ENCODE assay signal across 11 cellular contexts in genomic region chr2:118103963-118104942, GRCh38. TPM values are rescaled to one million over a fixed set of nuclear protein-coding genes. Genes with fewer than 3 reads are reported as not detected.
DNase-seq lines count a peak whose midpoint lies in the region; ATAC-seq and TF ChIP-seq lines count a peak whose summit lies in the region.
"Had no signal": no experiment of that assay in that cellular context is flagged by ENCODE, and none has a peak within 500 bp of the region (broad histone marks: within the 10 kb centered on the region; RNA-seq: fewer than 3 reads in every experiment).

No MANE protein-coding gene starts in this region.

- H3K79me2 ChIP-seq in mesendoderm (ENCODE audit: control insufficient read depth, insufficient read depth, low read length) (no peaks in the 10 kb centered on the region), MM.1S (ENCODE audit: low read length) (peaks cover 5% of the 10 kb centered on the region; the same call in 1 of the 2 replicates)

- no peak overlapping the region for H3K56ac ChIP-seq in mesendoderm (ENCODE audit: low read length)

- no peak for TF ChIP-seq CTCF in GM13976 (IDR thresholded peaks at IDR 0.05; ENCODE audit: borderline replicate concordance, control extremely low read depth, extremely low read depth, insufficient read depth, missing control alignments)
- no peak for TF ChIP-seq CTCF in MM.1S (IDR thresholded peaks at IDR 0.05; ENCODE audit: low read length)

- H3K36me3 ChIP-seq in mesendoderm (ENCODE audit: control insufficient read depth, insufficient read depth, low read length) (no peaks in the 10 kb centered on the region), MM.1S (replicated peaks; ENCODE audit: insufficient read depth, low read length) (peaks cover 8% of the 10 kb centered on the region; the same call in 1 of the 2 replicates)

- H4K5ac ChIP-seq in mesendoderm (ENCODE audit: low read length): no peak overlapping the region

- no peaks in the 10 kb centered on the region for H3K4me1 ChIP-seq in mesendoderm (ENCODE audit: control insufficient read depth, low read depth, low read length)
- H3K4me1 ChIP-seq in MM.1S (ENCODE audit: low read length): no peaks in the 10 kb centered on the region

- H2AFZ ChIP-seq in MM.1S (ENCODE audit: low read length): no peak overlapping the region

- no peak overlapping the region for H3K18ac ChIP-seq in mesendoderm (ENCODE audit: low read length)

- H3K9me2 ChIP-seq in MM.1S (replicated peaks; ENCODE audit: insufficient read depth, low read length): no peaks in the 10 kb centered on the region

- peak; percentile 95 for ATAC-seq in GM19397 (IDR thresholded peaks at IDR 0.05; ENCODE audit: unreplicated experiment)
- peak; percentile 99 for ATAC-seq in HG02938 (IDR thresholded peaks at IDR 0.05; ENCODE audit: unreplicated experiment)

- H2AK5ac ChIP-seq in mesendoderm (ENCODE audit: low read length): no peak overlapping the region

- H3K9ac ChIP-seq in mesendoderm (ENCODE audit: low read length) (no peak overlapping the region), MM.1S (ENCODE audit: low read length) (no peak overlapping the region)

- no peak overlapping the region for H3K4me2 ChIP-seq in mesendoderm (ENCODE audit: low read length)
- H3K4me2 ChIP-seq in MM.1S (ENCODE audit: low read depth, low read length): no peak overlapping the region

- no peak overlapping the region for H4K8ac ChIP-seq in mesendoderm (ENCODE audit: low read depth, low read length)

- H3K27ac ChIP-seq in mesendoderm (ENCODE audit: low read depth, low read length): no peak overlapping the region
- no peak overlapping the region for H3K27ac ChIP-seq in MM.1S (ENCODE audit: low read length)

- H3K79me1 ChIP-seq in mesendoderm (ENCODE audit: low read length): no peaks in the 10 kb centered on the region

- no peak overlapping the region for H3K23ac ChIP-seq in mesendoderm (ENCODE audit: low read length)

- DNase-seq in GM13976 (ENCODE audit: low spot score) (peak; percentile 55), SKM-1 treated with dmso at 0.1 percent for 144 hours (lab: John Stamatoyannopoulos, UW; ENCODE audit: unreplicated experiment) (peak; percentile 54), retina (no peak), mesendoderm (no peak), MM.1S (no peak), DMS 273 treated with DMSO at 0.1 percent for 48 hours (lab: John Stamatoyannopoulos, UW) (no peak)
- DNase-seq: CD8-positive, alpha-beta memory T cell; dorsolateral prefrontal cortex; occipital lobe had no signal

- WGBS in mesendoderm (ENCODE audit: extremely low coverage, insufficient coverage, low lambda C conversion rate): no CpG with 5 or more reads among the region's 2 CpGs

- no peak overlapping the region for H2BK5ac ChIP-seq in mesendoderm (ENCODE audit: low read length)

- no peak overlapping the region for H3K4ac ChIP-seq in mesendoderm (ENCODE audit: low read depth, low read length)

- H4K20me1 ChIP-seq in MM.1S (ENCODE audit: insufficient read depth, low read length): no peaks in the 10 kb centered on the region

- H3K4me3 ChIP-seq in mesendoderm (ENCODE audit: low read length) (no peak overlapping the region), MM.1S (ENCODE audit: low read length) (no peak overlapping the region)
- H3K4me3 ChIP-seq: dorsolateral prefrontal cortex had no signal

- H3K27me3 ChIP-seq in mesendoderm (ENCODE audit: insufficient read depth, low read length, poor library complexity): no peaks in the 10 kb centered on the region
- H3K27me3 ChIP-seq in MM.1S (replicated peaks; ENCODE audit: insufficient read depth, low read length): no peaks in the 10 kb centered on the region
- H3K27me3 ChIP-seq: dorsolateral prefrontal cortex had no signal

- in situ Hi-C loops in GM13976 (cut with MboI; ENCODE audit: low sequenced_read_pairs, unreplicated experiment): no loop called here

- no peak overlapping the region for H2BK15ac ChIP-seq in mesendoderm (replicated peaks; ENCODE audit: low read depth)

- no peak overlapping the region for H2BK120ac ChIP-seq in mesendoderm (ENCODE audit: low read depth, low read length)

- H3F3A ChIP-seq in MM.1S (ENCODE audit: insufficient read depth, low read length): no peaks in the 10 kb centered on the region

- no peaks in the 10 kb centered on the region for H3K9me3 ChIP-seq in MM.1S (replicated peaks; ENCODE audit: insufficient read depth, low read length)

RNA-seq across cellular contexts. Expression of gene INSIG2, which starts 16.0 kb away (rescaled TPM):
- polyA plus RNA-seq in mesendoderm (2013, experiment 1 of 2): 3.3 TPM
- polyA plus RNA-seq in mesendoderm (2013, experiment 2 of 2): 2.9 TPM

Comparison
In these comparisons a context has a peak if more than half of its experiments do, and no peak if none do; other contexts are left out.
1. DNase-seq: peak in GM13976 (single experiment) and SKM-1 treated with dmso at 0.1 percent for 144 hours (single experiment); none in retina (single experiment), mesendoderm (single experiment), MM.1S (single experiment) and DMS 273 treated with DMSO at 0.1 percent for 48 hours (single experiment).